ENCODE assay signal across 1 cellular context in genomic region chr1:198563578-198563977, GRCh38.
TF ChIP-seq lines count a peak whose summit lies in the region.

No MANE protein-coding gene starts in this region.

TF ChIP-seq in endothelial cell of umbilical vein, 7 proteins besides CTCF, POLR2A, EP300 and RAD21:
- TF ChIP-seq EZH2 (IDR thresholded peaks at IDR 0.05; ENCODE audit: borderline replicate concordance, low read depth, low read length, severe bottlenecking): no peak
- peak; percentile 15 for TF ChIP-seq FOS (IDR thresholded peaks at IDR 0.05; ENCODE audit: borderline replicate concordance, insufficient read depth, low read length)
